In genomic region chr2:237113026-237113810, GRCh38 we compare ENCODE assay signal across 19 cellular contexts. TPM values are rescaled to one million over a fixed set of nuclear protein-coding genes. Genes with fewer than 3 reads are reported as not detected.
DNase-seq lines count a peak whose midpoint lies in the region; ATAC-seq, FAIRE-seq and TF ChIP-seq lines count a peak whose summit lies in the region.
"Had no signal": no experiment of that assay in that cellular context is flagged by ENCODE, and none has a peak within 500 bp of the region (broad histone marks: within the 10 kb centered on the region; RNA-seq: fewer than 3 reads in every experiment).

No MANE protein-coding gene starts in this region.

- H3K27me3 Mint-ChIP-seq in astrocyte (ENCODE audit: low read depth, unreplicated experiment) = peaks cover 2% of the 10 kb centered on the region
- no peaks in the 10 kb centered on the region for H3K27me3 Mint-ChIP-seq in natural killer cell treated with Interleukin-12 subunit alpha and Interleukin-12 subunit beta and Interleukin-15 and Interleukin-18, amount 100 ng/mL, for 72 hours
- H3K27me3 Mint-ChIP-seq: CD4-positive, alpha-beta memory T cell had no signal

- TF ChIP-seq POLR2A in HepG2 (IDR thresholded peaks at IDR 0.05; ENCODE audit: insufficient read depth in 1 of 2, low read depth in 2 of 2, low read length in 2 of 2) (no peak), right lobe of liver (IDR thresholded peaks at IDR 0.05) (no peak)

- H3K9me3 ChIP-seq in HepG2 (ENCODE audit: low read length) (no peaks in the 10 kb centered on the region), right lobe of liver (peaks cover 0 to 3% (median 0%) of the 10 kb centered on the region in 4 donors), astrocyte (ENCODE audit: insufficient read depth, low read depth, low read length) (no peaks in the 10 kb centered on the region)

- TF ChIP-seq CTCF in HepG2 (CRISPR knock-in tag; IDR thresholded peaks at IDR 0.05) = no peak
- no peak for TF ChIP-seq CTCF in right lobe of liver (IDR thresholded peaks at IDR 0.05)
- TF ChIP-seq CTCF in astrocyte (IDR thresholded peaks at IDR 0.05; ENCODE audit: insufficient read depth, low read depth, low read length) = no peak

- H3K79me2 ChIP-seq in HepG2 (ENCODE audit: insufficient read depth, low read length) (no peaks in the 10 kb centered on the region), astrocyte (ENCODE audit: insufficient read depth, low read length) (no peaks in the 10 kb centered on the region)

- H3K27me3 ChIP-seq in HepG2 (ENCODE audit: control insufficient read depth in 1 of 2, insufficient read depth in 2 of 2, low read length in 2 of 2) = no peaks in the 10 kb centered on the region
- H3K27me3 ChIP-seq in right lobe of liver = no peaks in the 10 kb centered on the region
- no peaks in the 10 kb centered on the region for H3K27me3 ChIP-seq in astrocyte (ENCODE audit: insufficient read depth, low read length)
- H3K27me3 ChIP-seq: BLaER1 had no signal

- FAIRE-seq in HepG2 (lab: Jason Lieb, UNC) (peak; percentile 60), astrocyte (lab: Jason Lieb, UNC) (peak; percentile 23)
- FAIRE-seq: A549 had no signal

- CTCF ChIA-PET in HepG2 (lab: Yijun Ruan, JAX; ENCODE audit: low intra/inter-chr PET ratio, low total read pairs) = no interaction called here

- H3K4me2 ChIP-seq in HepG2 (ENCODE audit: low read depth, low read length) (no peak overlapping the region), astrocyte (ENCODE audit: low read length) (no peak overlapping the region)
- H3K4me2 ChIP-seq: A549, BLaER1 had no signal

- H3K27ac ChIP-seq in HepG2 (ENCODE audit: extremely low read length, insufficient read depth, low read length) (no peak overlapping the region), right lobe of liver (no peak overlapping the region), astrocyte (ENCODE audit: low read depth, low read length) (no peak overlapping the region)
- H3K27ac ChIP-seq: 22Rv1, A549, BLaER1, GM23248 had no signal

- H3K36me3 ChIP-seq in HepG2 (replicated peaks in 1 of 2; ENCODE audit: control insufficient read depth in 1 of 2, insufficient read depth in 2 of 2, low read length in 2 of 2) (no peaks in the 10 kb centered on the region), right lobe of liver (no peaks in the 10 kb centered on the region), astrocyte (ENCODE audit: insufficient read depth, low read length) (no peaks in the 10 kb centered on the region)
- H3K36me3 ChIP-seq: BLaER1 had no signal

- H3K4me1 Mint-ChIP-seq in astrocyte (ENCODE audit: low read depth, unreplicated experiment) = peaks cover 2% of the 10 kb centered on the region
- no peaks in the 10 kb centered on the region for H3K4me1 Mint-ChIP-seq in natural killer cell treated with Interleukin-12 subunit alpha and Interleukin-12 subunit beta and Interleukin-15 and Interleukin-18, amount 100 ng/mL, for 72 hours (ENCODE audit: low read depth in 2 of 2)
- H3K4me1 Mint-ChIP-seq: CD4-positive, alpha-beta memory T cell had no signal

- no peak for ATAC-seq in HepG2
- ATAC-seq in right lobe of liver = no peak
- ATAC-seq in GM21390 (IDR thresholded peaks at IDR 0.05; ENCODE audit: unreplicated experiment) = no peak
- no peak for ATAC-seq in natural killer cell treated with Interleukin-12 subunit alpha and Interleukin-12 subunit beta and Interleukin-15 and Interleukin-18, amount 100 ng/mL, for 72 hours
- ATAC-seq: A549, HCT116 had no signal

- H3K4me3 Mint-ChIP-seq in astrocyte (ENCODE audit: unreplicated experiment) = no peak overlapping the region
- H3K4me3 Mint-ChIP-seq in natural killer cell treated with Interleukin-12 subunit alpha and Interleukin-12 subunit beta and Interleukin-15 and Interleukin-18, amount 100 ng/mL, for 72 hours = no peak overlapping the region
- H3K4me3 Mint-ChIP-seq: CD14-positive monocyte; CD4-positive, alpha-beta memory T cell; HFFc6 had no signal

- BruUV-seq in HepG2 (replicated peaks; lab: Mats Ljungman, UMichigan) = no TSS peak

- H3K9me3 Mint-ChIP-seq in astrocyte (ENCODE audit: unreplicated experiment) = peaks cover 6% of the 10 kb centered on the region
- H3K9me3 Mint-ChIP-seq in natural killer cell treated with Interleukin-12 subunit alpha and Interleukin-12 subunit beta and Interleukin-15 and Interleukin-18, amount 100 ng/mL, for 72 hours = peaks cover 3% of the 10 kb centered on the region
- H3K9me3 Mint-ChIP-seq: HFFc6 had no signal

- no peak overlapping the region for H3K9ac ChIP-seq in HepG2 (ENCODE audit: insufficient read depth, low read depth, low read length)
- H3K9ac ChIP-seq in astrocyte (ENCODE audit: low read length) = no peak overlapping the region
- H3K9ac ChIP-seq: BLaER1, GM23248 had no signal

- intact Hi-C loops in HepG2 (cut with micrococcal nuclease; ENCODE audit: unreplicated experiment) = no loop called here
- intact Hi-C loops in right lobe of liver (cut with DNase I) = no loop called here

- 96% methylated on average over 4 of the region's 4 CpGs for WGBS in HepG2 (ENCODE audit: low lambda C conversion rate)
- WGBS in right lobe of liver (ENCODE audit: insufficient coverage, low coverage, low lambda C conversion rate, missing lambda C conversion rate) = 80% methylated on average over 4 of the region's 4 CpGs

- H4K20me1 ChIP-seq in HepG2 (ENCODE audit: insufficient read depth, low read length) = no peaks in the 10 kb centered on the region
- H4K20me1 ChIP-seq in astrocyte (ENCODE audit: insufficient read depth, low read length) = no peaks in the 10 kb centered on the region
- H4K20me1 ChIP-seq: BLaER1 had no signal

- no peak overlapping the region for H2AFZ ChIP-seq in HepG2 (ENCODE audit: low read length)
- H2AFZ ChIP-seq in astrocyte (ENCODE audit: low read depth, low read length) = no peak overlapping the region
- H2AFZ ChIP-seq: GM23248 had no signal

- in situ Hi-C loops in HepG2 (cut with HindIII; ENCODE audit: extremely low pct_ligation_motif_present, low pct_unique_long_range_greater_than_20kb) = no loop called here

- POLR2A ChIA-PET in HepG2 (lab: Yijun Ruan, JAX) = no interaction called here

- DNase-seq in HepG2 (ENCODE audit: low spot score) (no peak), right lobe of liver (no peak), astrocyte (ENCODE audit: low read depth) (no peak), fibroblast of peridontal ligament (ENCODE audit: extremely low read depth) (peak; percentile 42), NCI-H345 treated with DMSO at 0.1 percent for 48 hours (lab: John Stamatoyannopoulos, UW; ENCODE audit: unreplicated experiment) (no peak), OCI-M2 (lab: John Stamatoyannopoulos, UW; ENCODE audit: unreplicated experiment) (no peak)
- DNase-seq in natural killer cell treated with Interleukin-12 subunit alpha and Interleukin-12 subunit beta and Interleukin-15 and Interleukin-18, amount 100 ng/mL, for 72 hours (ENCODE audit: low spot score) = no peak
- DNase-seq: CD4-positive, alpha-beta memory T cell; DMS153; DMS79; GF-D8; GM23248; HFFc6 had no signal

- TF ChIP-seq RAD21 in HepG2 (CRISPR knock-in tag; IDR thresholded peaks at IDR 0.05) = no peak

- H3K4me1 ChIP-seq in HepG2 (ENCODE audit: insufficient read depth, low read length) (no peaks in the 10 kb centered on the region), right lobe of liver (no peaks in the 10 kb centered on the region), astrocyte (ENCODE audit: insufficient read depth, low read length) (no peaks in the 10 kb centered on the region)
- H3K4me1 ChIP-seq: A549 had no signal

- H3K4me3 ChIP-seq in HepG2 (replicated peaks in 1 of 3; ENCODE audit: insufficient read depth in 1 of 3, low read depth in 2 of 3, low read length in 3 of 3) (no peak overlapping the region), right lobe of liver (no peak overlapping the region), astrocyte (ENCODE audit: insufficient read depth, low read depth, low read length) (no peak overlapping the region)
- H3K4me3 ChIP-seq: A549, BLaER1, GM23248 had no signal

- H3K27ac Mint-ChIP-seq in astrocyte (ENCODE audit: unreplicated experiment) = no peak overlapping the region
- H3K27ac Mint-ChIP-seq in natural killer cell treated with Interleukin-12 subunit alpha and Interleukin-12 subunit beta and Interleukin-15 and Interleukin-18, amount 100 ng/mL, for 72 hours = no peak overlapping the region
- H3K27ac Mint-ChIP-seq: CD14-positive monocyte; CD4-positive, alpha-beta memory T cell; HFFc6 had no signal

- H3K36me3 Mint-ChIP-seq in astrocyte (ENCODE audit: low read depth, unreplicated experiment) = peaks cover 2% of the 10 kb centered on the region
- peaks cover 9% of the 10 kb centered on the region for H3K36me3 Mint-ChIP-seq in natural killer cell treated with Interleukin-12 subunit alpha and Interleukin-12 subunit beta and Interleukin-15 and Interleukin-18, amount 100 ng/mL, for 72 hours
- H3K36me3 Mint-ChIP-seq: CD14-positive monocyte had no signal

- no peak for TF ChIP-seq EP300 in HepG2 (IDR thresholded peaks at IDR 0.05; ENCODE audit: low read depth in 2 of 2, low read length in 2 of 2)
- no peak for TF ChIP-seq EP300 in HepG2 (CRISPR knock-in tag; IDR thresholded peaks at IDR 0.05; ENCODE audit: borderline replicate concordance)

RNA-seq across cellular contexts. Expression of gene COPS8, which starts 27.5 kb away (rescaled TPM):
- 96.6 and 154 TPM in 2 replicates for total RNA-seq in HepG2 (2016; rRNA removed; fragmentation: Illumina TruSeq; extraction: Trizol)
- 20.8 and 24.2 TPM in 2 replicates for total RNA-seq in HepG2 (2016; cell fraction: cytosol; rRNA removed; fragmentation: Illumina TruSeq; extraction: Trizol; ENCODE audit: low read depth)
- total RNA-seq in HepG2 (2016; cell fraction: insoluble cytoplasmic fraction; rRNA removed; fragmentation: Illumina TruSeq; extraction: Trizol) = 99.8 and 164 TPM in 2 replicates
- 48.0 and 50.2 TPM in 2 replicates for total RNA-seq in HepG2 (2016; cell fraction: membrane; rRNA removed; fragmentation: Illumina TruSeq; extraction: Trizol)
- total RNA-seq in HepG2 (2016; cell fraction: nucleus; rRNA removed; fragmentation: Illumina TruSeq; extraction: Trizol) = 55.6 and 64.2 TPM in 2 replicates
- polyA plus RNA-seq in HepG2 (2011; rRNA removed) = 64.8 and 86.3 TPM in 2 replicates
- polyA plus RNA-seq in HepG2 (2011; cell fraction: cytosol; rRNA removed) = 40.8 and 66.4 TPM in 2 replicates
- polyA plus RNA-seq in HepG2 (2011; cell fraction: nucleus; rRNA removed) = 26.2 and 33.6 TPM in 2 replicates
- 31.5 and 57.8 TPM in 2 replicates for polyA plus RNA-seq in HepG2 (2012)
- polyA plus RNA-seq in HepG2 (2016; cell fraction: cytosol; fragmentation: Illumina TruSeq; extraction: Trizol; ENCODE audit: low read depth) = 26.2 and 26.4 TPM in 2 replicates
- polyA plus RNA-seq in HepG2 (2016; cell fraction: insoluble cytoplasmic fraction; fragmentation: Illumina TruSeq; extraction: Trizol; ENCODE audit: low read depth) = 193 and 198 TPM in 2 replicates
- 44.7 and 48.2 TPM in 2 replicates for polyA plus RNA-seq in HepG2 (2016; cell fraction: membrane; fragmentation: Illumina TruSeq; extraction: Trizol; ENCODE audit: low read depth)
- 75.7 and 79.5 TPM in 2 replicates for polyA plus RNA-seq in HepG2 (2016; cell fraction: nucleus; fragmentation: Illumina TruSeq; extraction: Trizol; ENCODE audit: insufficient read depth, low read depth)
- polyA minus RNA-seq in HepG2 (2011; rRNA and poly(A)+ RNA removed; ENCODE audit: low replicate concordance) = 12.8 and 16.1 TPM in 2 replicates
- polyA minus RNA-seq in HepG2 (2011; cell fraction: cytosol; rRNA and poly(A)+ RNA removed) = 35.9 and 41.2 TPM in 2 replicates
- 60.4 and 62.8 TPM in 2 replicates for polyA minus RNA-seq in HepG2 (2011; cell fraction: nucleus; rRNA and poly(A)+ RNA removed)
- total RNA-seq in right lobe of liver = 10 to 100 TPM; 14.3 to 51.5 (median 18.0) TPM
- total RNA-seq in astrocyte = 76.1 and 88.3 TPM in 2 replicates
- total RNA-seq in natural killer cell treated with Interleukin-12 subunit alpha and Interleukin-12 subunit beta and Interleukin-15 and Interleukin-18, amount 100 ng/mL, for 72 hours = 10 to 100 TPM; 44.1 to 50.6 TPM
